1 cellular context compared by ENCODE assay signal in genomic region chr6:151441390-151442166, GRCh38.
TF ChIP-seq lines count a peak whose summit lies in the region.

No MANE protein-coding gene starts in this region.

TF ChIP-seq in K562, 482 proteins besides CTCF, POLR2A, EP300 and RAD21:
- TF ChIP-seq HMGN3 (IDR thresholded peaks at IDR 0.05; ENCODE audit: borderline replicate concordance, extremely low read depth, insufficient read length, low read depth, low read length) (no peak), HOXB6 (CRISPR knock-in tag; IDR thresholded peaks at IDR 0.05; ENCODE audit: borderline replicate concordance) (no peak), NFXL1 (CRISPR knock-in tag; IDR thresholded peaks at IDR 0.05) (no peak), LARP7 (IDR thresholded peaks at IDR 0.05) (no peak), HNRNPUL1 (IDR thresholded peaks at IDR 0.05; ENCODE audit: low read length) (no peak), KDM2B (CRISPR knock-in tag; IDR thresholded peaks at IDR 0.05) (no peak), POLR2B (IDR thresholded peaks at IDR 0.05; ENCODE audit: low read depth, partially characterized antibody) (no peak), THRA (IDR thresholded peaks at IDR 0.05) (no peak), ZBTB33 (CRISPR knock-in tag; IDR thresholded peaks at IDR 0.05) (no peak), KAT7 (CRISPR knock-in tag; IDR thresholded peaks at IDR 0.05; ENCODE audit: borderline replicate concordance) (no peak), ELF2 (CRISPR knock-in tag; IDR thresholded peaks at IDR 0.05) (no peak), BCOR (IDR thresholded peaks at IDR 0.05) (no peak), DDX20 (tag; IDR thresholded peaks at IDR 0.05; ENCODE audit: low read depth) (no peak), ZBTB34 (CRISPR knock-in tag; IDR thresholded peaks at IDR 0.05) (no peak)
